In the genomic region with DNA sequence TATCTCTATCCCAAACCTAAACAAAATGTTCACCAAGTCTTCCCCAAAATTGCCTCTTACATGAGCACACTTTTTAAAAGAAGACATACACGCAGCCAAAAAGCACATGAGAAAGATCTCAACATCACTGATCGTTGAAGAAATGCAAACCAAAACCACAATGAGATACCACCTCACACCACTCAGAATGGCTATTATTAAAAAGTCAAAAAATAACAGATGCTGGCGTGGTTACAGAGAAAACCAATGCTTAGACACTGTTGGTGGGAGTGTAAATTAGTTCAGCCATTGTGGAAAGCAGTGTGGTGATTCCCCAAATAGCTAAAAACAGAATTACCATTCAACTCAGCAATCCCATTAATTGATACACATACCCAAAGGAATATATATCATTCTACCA, we compare ENCODE assay signal across 31 cellular contexts.
"Had no signal": no experiment of that assay in that cellular context is flagged by ENCODE, and none has a peak within 500 bp of the region (broad histone marks: within the 10 kb centered on the region; RNA-seq: fewer than 3 reads in every experiment).

No MANE protein-coding gene starts in this region.

- H3K27me3 ChIP-seq: adrenal gland, body of pancreas, brain microvascular endothelial cell, breast epithelium had no signal

- H3K4me1 ChIP-seq: adrenal gland, body of pancreas, breast epithelium had no signal

- H3K27ac ChIP-seq: adrenal gland, body of pancreas, brain microvascular endothelial cell, breast epithelium, VCaP had no signal

- DNase-seq: activated B cell treated with CpG ODN at 0.5 μM for 24 hours; activated CD4-positive, alpha-beta memory T cell treated with anti-CD3 and anti-CD28 coated beads for 36 hours; activated CD4-positive, alpha-beta T cell treated with anti-CD3 and anti-CD28 coated beads for 4 hours; activated CD4-positive, alpha-beta T cell treated with anti-CD3 and anti-CD28 coated beads, Interleukin-2, amount 10 ng/mL, durations not matched to agents 24 days and 14 days; activated CD4-positive, alpha-beta T cell treated with anti-CD3 and anti-CD28 coated beads, Interleukin-2, amount 50 U/mL, for 1 hour; activated CD4-positive, alpha-beta T cell treated with anti-CD3 and anti-CD28 coated beads, Interleukin-2, amount 50 U/mL, for 4 hours; activated CD4-positive, CD25-positive, alpha-beta regulatory T cell treated with anti-CD3 and anti-CD28 coated beads, Interleukin-2, amount 50 U/mL, for 72 hours; activated CD8-positive, alpha-beta memory T cell treated with anti-CD3 and anti-CD28 coated beads, Interleukin-2, amount 50 U/mL, for 4 hours; activated CD8-positive, alpha-beta T cell treated with anti-CD3 and anti-CD28 coated beads for 36 hours; activated effector memory CD4-positive, alpha-beta T cell treated with anti-CD3 and anti-CD28 coated beads, Interleukin-2, amount 50 U/mL, for 16 hours; activated gamma-delta T cell treated with Interleukin-2 at 50 U/mL for 16 hours; activated naive CD4-positive, alpha-beta T cell; activated naive CD4-positive, alpha-beta T cell treated with anti-CD3 and anti-CD28 coated beads for 36 hours; activated naive CD4-positive, alpha-beta T cell treated with anti-CD3 and anti-CD28 coated beads, Interleukin-2, amount 50 U/mL, for 16 hours; activated naive CD8-positive, alpha-beta T cell treated with anti-CD3 and anti-CD28 coated beads for 36 hours; activated T-cell treated with anti-CD3 and anti-CD28 coated beads for 4 hours; activated T-cell treated with anti-CD3 and anti-CD28 coated beads, Interleukin-2, amount 50 U/mL, for 1 hour; activated T-cell treated with anti-CD3 and anti-CD28 coated beads, Interleukin-2, amount 50 U/mL, for 4 hours; activated T-cell treated with anti-CD3 and anti-CD28 coated beads, Interleukin-2, amount 50 U/mL, for 72 hours; adrenal gland; amniotic stem cell; aorta; body of pancreas; brain microvascular endothelial cell; central memory CD4-positive, alpha-beta T cell; T-helper 2 cell; T-helper 9 cell had no signal

- H3K36me3 ChIP-seq: adrenal gland, brain microvascular endothelial cell, breast epithelium had no signal

- H3K9me3 ChIP-seq: adrenal gland, body of pancreas had no signal

- ATAC-seq: activated CD8-positive, alpha-beta T cell treated with anti-CD3 and anti-CD28 coated beads for 36 hours; activated naive CD4-positive, alpha-beta T cell treated with anti-CD3 and anti-CD28 coated beads, Interleukin-2, amount 50 U/mL, for 72 hours; activated T-cell treated with anti-CD3 and anti-CD28 coated beads, Interleukin-2, amount 50 U/mL, for 4 hours; activated T-cell treated with anti-CD3 and anti-CD28 coated beads, Interleukin-2, amount 50 U/mL, for 72 hours; activated T-helper 17 cell treated with anti-CD3 and anti-CD28 coated beads, Interleukin-2, amount 50 U/mL, for 72 hours; body of pancreas had no signal

- H3K4me3 ChIP-seq: adrenal gland, body of pancreas, breast epithelium had no signal
